ENCODE assay signal across 1 cellular context in genomic region chr1:3736708-3737107, GRCh38.
A peak's percentile ranks its signal among the peaks of the same experiment; 100 is the strongest.
TF ChIP-seq lines count a peak whose summit lies in the region.

No MANE protein-coding gene starts in this region.

TF ChIP-seq in HepG2, 621 proteins besides CTCF, POLR2A, EP300 and RAD21:
- no peak for TF ChIP-seq ZNF780A (CRISPR knock-in tag; IDR thresholded peaks at IDR 0.05)
- 0 out of 2 replicates have a peak, but pooled peaks have one; percentile 25 for TF ChIP-seq RBFOX2 (IDR thresholded peaks at IDR 0.05; ENCODE audit: low read depth, low read length)
- TF ChIP-seq ZBTB1 (CRISPR knock-in tag; IDR thresholded peaks at IDR 0.05; ENCODE audit: borderline replicate concordance), result no peak
- TF ChIP-seq, protein P1, sequence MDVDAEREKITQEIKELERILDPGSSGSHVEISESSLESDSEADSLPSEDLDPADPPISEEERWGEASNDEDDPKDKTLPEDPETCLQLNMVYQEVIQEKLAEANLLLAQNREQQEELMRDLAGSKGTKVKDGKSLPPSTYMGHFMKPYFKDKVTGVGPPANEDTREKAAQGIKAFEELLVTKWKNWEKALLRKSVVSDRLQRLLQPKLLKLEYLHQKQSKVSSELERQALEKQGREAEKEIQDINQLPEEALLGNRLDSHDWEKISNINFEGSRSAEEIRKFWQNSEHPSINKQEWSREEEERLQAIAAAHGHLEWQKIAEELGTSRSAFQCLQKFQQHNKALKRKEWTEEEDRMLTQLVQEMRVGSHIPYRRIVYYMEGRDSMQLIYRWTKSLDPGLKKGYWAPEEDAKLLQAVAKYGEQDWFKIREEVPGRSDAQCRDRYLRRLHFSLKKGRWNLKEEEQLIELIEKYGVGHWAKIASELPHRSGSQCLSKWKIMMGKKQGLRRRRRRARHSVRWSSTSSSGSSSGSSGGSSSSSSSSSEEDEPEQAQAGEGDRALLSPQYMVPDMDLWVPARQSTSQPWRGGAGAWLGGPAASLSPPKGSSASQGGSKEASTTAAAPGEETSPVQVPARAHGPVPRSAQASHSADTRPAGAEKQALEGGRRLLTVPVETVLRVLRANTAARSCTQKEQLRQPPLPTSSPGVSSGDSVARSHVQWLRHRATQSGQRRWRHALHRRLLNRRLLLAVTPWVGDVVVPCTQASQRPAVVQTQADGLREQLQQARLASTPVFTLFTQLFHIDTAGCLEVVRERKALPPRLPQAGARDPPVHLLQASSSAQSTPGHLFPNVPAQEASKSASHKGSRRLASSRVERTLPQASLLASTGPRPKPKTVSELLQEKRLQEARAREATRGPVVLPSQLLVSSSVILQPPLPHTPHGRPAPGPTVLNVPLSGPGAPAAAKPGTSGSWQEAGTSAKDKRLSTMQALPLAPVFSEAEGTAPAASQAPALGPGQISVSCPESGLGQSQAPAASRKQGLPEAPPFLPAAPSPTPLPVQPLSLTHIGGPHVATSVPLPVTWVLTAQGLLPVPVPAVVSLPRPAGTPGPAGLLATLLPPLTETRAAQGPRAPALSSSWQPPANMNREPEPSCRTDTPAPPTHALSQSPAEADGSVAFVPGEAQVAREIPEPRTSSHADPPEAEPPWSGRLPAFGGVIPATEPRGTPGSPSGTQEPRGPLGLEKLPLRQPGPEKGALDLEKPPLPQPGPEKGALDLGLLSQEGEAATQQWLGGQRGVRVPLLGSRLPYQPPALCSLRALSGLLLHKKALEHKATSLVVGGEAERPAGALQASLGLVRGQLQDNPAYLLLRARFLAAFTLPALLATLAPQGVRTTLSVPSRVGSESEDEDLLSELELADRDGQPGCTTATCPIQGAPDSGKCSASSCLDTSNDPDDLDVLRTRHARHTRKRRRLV (CRISPR knock-in tag; IDR thresholded peaks at IDR 0.05), result no peak
- TF ChIP-seq ZNF484 (CRISPR knock-in tag; IDR thresholded peaks at IDR 0.05; ENCODE audit: borderline replicate concordance, low read depth), result no peak
- no peak for TF ChIP-seq AHR (CRISPR knock-in tag; IDR thresholded peaks at IDR 0.05)
- no peak for TF ChIP-seq ASH2L (IDR thresholded peaks at IDR 0.05; ENCODE audit: insufficient read length, low read depth, low read length)
- no peak for TF ChIP-seq ESRRA (CRISPR knock-in tag; IDR thresholded peaks at IDR 0.05; ENCODE audit: low read depth)
